Comparison of ENCODE assay signal across 8 cellular contexts in genomic region chr19:52734340-52734892, GRCh38. TPM values are rescaled to one million over a fixed set of nuclear protein-coding genes. Genes with fewer than 3 reads are reported as not detected.
DNase-seq lines count a peak whose midpoint lies in the region; ATAC-seq and TF ChIP-seq lines count a peak whose summit lies in the region.

No MANE protein-coding gene starts in this region.

- H3K9me3 Mint-ChIP-seq in naive B cell: peaks cover 0 to 6% (median 0%) of the 10 kb centered on the region in 7 donors

- H3K27ac ChIP-seq in SJCRH30: peak overlapping the region; percentile 52

- no peaks in the 10 kb centered on the region for H3K9me3 ChIP-seq in SJCRH30 (replicated peaks)

- H3K27me3 ChIP-seq in SJCRH30: no peaks in the 10 kb centered on the region

- peak overlapping the region; percentile 79 for H3K4me3 ChIP-seq in SJCRH30
- peak overlapping the region; percentile 99 for H3K4me3 ChIP-seq in epithelial cell of proximal tubule (ENCODE audit: low read depth, low read length)

- no peak for TF ChIP-seq CTCF in epithelial cell of proximal tubule (conservative IDR thresholded peaks at IDR 0.05; ENCODE audit: low read depth, low read length)

- H3K27ac Mint-ChIP-seq in naive B cell: peak overlapping the region; percentile 87 to 98 (median 98)

- no peaks in the 10 kb centered on the region for H3K4me1 ChIP-seq in SJCRH30

- H3K36me3 Mint-ChIP-seq in naive B cell: no peaks in the 10 kb centered on the region

- H3K4me3 Mint-ChIP-seq in naive B cell: peak overlapping the region; percentile 86 to 98 (median 95)

- ATAC-seq in GM18502 (IDR thresholded peaks at IDR 0.05; ENCODE audit: poor library complexity, unreplicated experiment) (peak; percentile 43), HG02973 (IDR thresholded peaks at IDR 0.05; ENCODE audit: unreplicated experiment) (peak; percentile 23), naive B cell (ENCODE audit: low read depth in 2 of 2) (peak; percentile 29)

- no peaks in the 10 kb centered on the region for H3K27me3 Mint-ChIP-seq in naive B cell

- no peaks in the 10 kb centered on the region for H3K36me3 ChIP-seq in SJCRH30

- DNase-seq in AG08396 (ENCODE audit: low spot score) (peak; percentile 24), SJCRH30 (peak; percentile 17 to 38), epithelial cell of proximal tubule (ENCODE audit: low read depth) (no peak), naive B cell (no peak), NCI-H345 (lab: John Stamatoyannopoulos, UW) (no peak), cerebellar cortex (ENCODE audit: low spot score) (no peak)

- H3K4me1 Mint-ChIP-seq in naive B cell: peaks cover 20 to 25% (median 23%) of the 10 kb centered on the region in 3 donors

RNA-seq across cellular contexts. Expression of gene ZNF611, which starts 0.4 kb away (rescaled TPM):
- 9.6 and 12.3 TPM in 2 replicates for total RNA-seq in SJCRH30 (2014; rRNA removed; shearing (Covaris generic))
- 11.1 and 15.5 TPM in 2 replicates for total RNA-seq in epithelial cell of proximal tubule
- polyA plus RNA-seq in naive B cell (ENCODE audit: low read depth in 6 of 6): 10 to 100 TPM; 14.2 to 53.5 (median 35.9) TPM

RNA-seq across cellular contexts. Expression of gene ZNF600, which starts 52.2 kb away (rescaled TPM):
- total RNA-seq in SJCRH30 (2014; rRNA removed; shearing (Covaris generic)): 2.5 and 3.3 TPM in 2 replicates
- total RNA-seq in epithelial cell of proximal tubule: 5.0 and 5.2 TPM in 2 replicates
- polyA plus RNA-seq in naive B cell (ENCODE audit: low read depth in 6 of 6): 10 to 100 TPM in 4 of 6 donors, 1 to 10 TPM in 2; 8.2 to 21.9 (median 10.6) TPM

Comparison
In these comparisons a context has a peak if more than half of its experiments do, and no peak if none do; other contexts are left out.
1. DNase-seq: peak in AG08396 (single experiment) and SJCRH30 (2 of 2); none in epithelial cell of proximal tubule (single experiment), naive B cell (single experiment), NCI-H345 (single experiment) and cerebellar cortex (single experiment).
2. Peak in every context shown above with its lines, with median percentiles within 50 percentile points of each other: ATAC-seq.